ENCODE assay signal across 8 cellular contexts in the genomic region with DNA sequence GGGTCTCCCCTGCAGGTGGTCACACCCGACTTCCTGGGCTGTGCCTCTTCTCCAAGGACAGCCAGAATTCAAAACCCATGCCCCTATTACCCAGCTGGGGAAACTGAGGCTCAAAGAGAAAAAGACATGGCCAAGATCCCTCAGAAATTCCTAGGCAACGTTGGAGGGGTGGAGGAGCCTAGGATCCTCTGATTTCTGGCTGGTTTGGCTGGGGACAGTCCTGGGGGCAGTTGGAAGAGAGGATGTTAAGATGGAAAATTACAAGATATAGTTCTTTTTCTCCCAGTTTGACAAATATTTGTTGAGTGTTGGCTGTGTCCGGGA. TPM values are rescaled to one million over a fixed set of nuclear protein-coding genes. Genes with fewer than 3 reads are reported as not detected.
A peak's percentile ranks its signal among the peaks of the same experiment; 100 is the strongest.
DNase-seq lines count a peak whose midpoint lies in the region; ATAC-seq and TF ChIP-seq lines count a peak whose summit lies in the region.

No MANE protein-coding gene starts in this region.

- H3K36me3 ChIP-seq in heart right ventricle (peaks cover 0 to 18% (median 0%) of the 10 kb centered on the region in 9 donors), mammary epithelial cell (ENCODE audit: insufficient read depth, low read length) (peaks cover 6% of the 10 kb centered on the region), aorta (ENCODE audit: control insufficient read depth in 1 of 2, insufficient read depth in 2 of 2, low read length in 1 of 2) (no peaks in the 10 kb centered on the region)

- H3K9me3 ChIP-seq in heart right ventricle (no peaks in the 10 kb centered on the region), mammary epithelial cell (replicated peaks; ENCODE audit: insufficient read depth, low read length) (no peaks in the 10 kb centered on the region), mononuclear cell (ENCODE audit: low read depth, low read length) (no peaks in the 10 kb centered on the region), aorta (ENCODE audit: control insufficient read depth, low read length) (no peaks in the 10 kb centered on the region)

- H3K4me2 ChIP-seq in mammary epithelial cell (ENCODE audit: insufficient read depth, low read depth, low read length) = peak overlapping the region; percentile 92

- TF ChIP-seq CTCF in heart right ventricle (IDR thresholded peaks at IDR 0.05) = no peak
- TF ChIP-seq CTCF in mammary epithelial cell (conservative IDR thresholded peaks at IDR 0.05 in 1 of 2, IDR thresholded peaks at IDR 0.05 in 1 of 2; ENCODE audit: extremely low read depth in 1 of 2, insufficient read depth in 1 of 2, low read depth in 1 of 2, low read length in 2 of 2) = no peak

- no peak for DNase-seq in heart right ventricle
- no peak for DNase-seq in Right ventricle myocardium superior
- DNase-seq in mammary epithelial cell = no peak
- no peak for DNase-seq in aorta
- no peak for DNase-seq in globus pallidus (ENCODE audit: low spot score)
- DNase-seq in HUDEP-2 (lab: John Stamatoyannopoulos, UW; ENCODE audit: unreplicated experiment in 76 of 76) = no peak

- H3K79me2 ChIP-seq in mammary epithelial cell (ENCODE audit: insufficient read depth, low read length) = peaks cover 80% of the 10 kb centered on the region

- H3K4me3 ChIP-seq in heart right ventricle = peak overlapping the region; percentile 14 to 100 (median 96)
- H3K4me3 ChIP-seq in mammary epithelial cell (replicated peaks in 1 of 3; ENCODE audit: insufficient read depth in 1 of 3, low read depth in 2 of 3, low read length in 3 of 3) = peak overlapping the region; percentile 78 to 95 (median 90)
- peak overlapping the region; percentile 97 for H3K4me3 ChIP-seq in mononuclear cell (ENCODE audit: low read length)
- peak overlapping the region; percentile 18 to 22 for H3K4me3 ChIP-seq in aorta (ENCODE audit: low read length in 2 of 2)

- ATAC-seq in heart right ventricle (no peak), Right ventricle myocardium superior (ENCODE audit: poor library complexity) (no peak), aorta (ENCODE audit: low FRiP score) (no peak), HG02623 (IDR thresholded peaks at IDR 0.05; ENCODE audit: unreplicated experiment) (no peak)

- peak overlapping the region; percentile 17 for H3K9ac ChIP-seq in mammary epithelial cell (ENCODE audit: insufficient read depth, low read length)

- no peaks in the 10 kb centered on the region for H3K27me3 ChIP-seq in heart right ventricle
- no peaks in the 10 kb centered on the region for H3K27me3 ChIP-seq in mammary epithelial cell (ENCODE audit: insufficient read depth, low read length)
- no peaks in the 10 kb centered on the region for H3K27me3 ChIP-seq in mononuclear cell (ENCODE audit: insufficient read depth, low read length)
- H3K27me3 ChIP-seq in aorta (ENCODE audit: control insufficient read depth in 1 of 2, insufficient read depth in 2 of 2, low read length in 1 of 2) = no peaks in the 10 kb centered on the region

- H2AFZ ChIP-seq in mammary epithelial cell (ENCODE audit: low read depth, low read length) = no peak overlapping the region

- in situ Hi-C loops in mammary epithelial cell (cut with MboI; ENCODE audit: low sequenced_read_pairs in 2 of 2) = no loop called here

- no peaks in the 10 kb centered on the region for H4K20me1 ChIP-seq in mammary epithelial cell (ENCODE audit: insufficient read depth, low read length)

- H3K4me1 ChIP-seq in heart right ventricle (peaks cover 8 to 66% (median 50%) of the 10 kb centered on the region in 9 donors), mammary epithelial cell (ENCODE audit: insufficient read depth, low read length) (peaks cover 28% of the 10 kb centered on the region), mononuclear cell (ENCODE audit: insufficient read depth, low read length) (peaks cover 67% of the 10 kb centered on the region), aorta (ENCODE audit: control insufficient read depth in 1 of 2, insufficient read depth in 2 of 2, low read length in 2 of 2) (no peaks in the 10 kb centered on the region)

- intact Hi-C loops in heart right ventricle (cut with DNase I) = loop anchor here in 2 of 10 donors (5.0 kb wide), 2 partner anchors 63 to 68 kb away; no protein-coding TSS in a partner anchor
- intact Hi-C loops in Right ventricle myocardium superior (cut with DNase I) = no loop called here
- intact Hi-C loops in mammary epithelial cell (cut with micrococcal nuclease) = loop anchor here (2.0 to 5.0 kb wide), 2 partner anchors 13 to 133 kb away; no protein-coding TSS in a partner anchor
- intact Hi-C loops in aorta (cut with DNase I) = loop anchor here in 1 of 2 donors (5.0 kb wide), 1 partner anchor 133 kb away; no protein-coding TSS in a partner anchor

- peak overlapping the region; percentile 76 to 99 (median 97) for H3K27ac ChIP-seq in heart right ventricle
- no peak overlapping the region for H3K27ac ChIP-seq in mammary epithelial cell (ENCODE audit: insufficient read depth, low read depth, low read length)
- peak overlapping the region; percentile 81 to 94 for H3K27ac ChIP-seq in aorta (ENCODE audit: low read depth in 1 of 2, low read length in 2 of 2)

- WGBS in heart right ventricle, 2 donors = 13 to 16% methylated on average over 3 of the region's 3 CpGs
- 4% methylated on average over 2 of the region's 3 CpGs for WGBS in mammary epithelial cell (ENCODE audit: low coverage, missing lambda C conversion rate)
- WGBS in aorta, 2 donors = 0 to 3% methylated on average over 3 of the region's 3 CpGs

- no TSS peak for BruUV-seq in mammary epithelial cell (replicated peaks; lab: Mats Ljungman, UMichigan)

- CTCF ChIA-PET in mammary epithelial cell (lab: Charles Lee; ENCODE audit: low non-redundant PET) = no interaction called here

- dilution Hi-C loops in mammary epithelial cell (cut with HindIII; ENCODE audit: low sequenced_read_pairs) = loop anchor here (5.0 kb wide), 3 partner anchors 48 to 183 kb away; a partner anchor contains a TSS

RNA-seq across cellular contexts. Expression of a gene that starts 2.4 kb away (rescaled TPM):
- 10 to 100 TPM; 24.9 to 78.6 (median 42.3) TPM for total RNA-seq in heart right ventricle
- polyA plus RNA-seq in heart right ventricle = 10 to 100 TPM; 62.3 to 70.0 TPM
- 42.9 TPM for total RNA-seq in Right ventricle myocardium superior
- total RNA-seq in mammary epithelial cell = 100 to 1,000 TPM; 160 to 201 TPM
- 93.9 TPM for polyA plus RNA-seq in mammary epithelial cell
- 122 TPM for polyA minus RNA-seq in mammary epithelial cell
- total RNA-seq in mononuclear cell = 95.8 TPM
- 100 to 1,000 TPM; 119 to 192 TPM for total RNA-seq in aorta
- 10 to 100 TPM; 56.0 to 63.2 TPM for polyA plus RNA-seq in aorta

RNA-seq across cellular contexts. Expression of a gene that starts 11.4 kb away (rescaled TPM):
- 1 to 10 TPM in 1 of 10 donors, under 1 TPM in 4, not detected in 5; 0.32 to 3.6 (median 0.57) TPM for total RNA-seq in heart right ventricle
- under 1 TPM; 0.51 to 0.68 TPM for polyA plus RNA-seq in heart right ventricle
- total RNA-seq in Right ventricle myocardium superior = 0.75 TPM
- total RNA-seq in mammary epithelial cell = 1 to 10 TPM; 1.3 to 2.1 TPM
- 2.3 TPM for polyA plus RNA-seq in mammary epithelial cell
- not detected for polyA minus RNA-seq in mammary epithelial cell
- 4.3 TPM for total RNA-seq in mononuclear cell
- total RNA-seq in aorta = 1 to 10 TPM in 1 of 2 donors, under 1 TPM in 1; 0.88 to 2.5 TPM
- polyA plus RNA-seq in aorta = under 1 TPM in 1 of 2 donors, not detected in 1; 0.67 TPM

RNA-seq across cellular contexts. Expression of a gene that starts 12.8 kb away (rescaled TPM):
- total RNA-seq in heart right ventricle (10 to 100 TPM; 15.9 to 33.7 (median 21.8) TPM), Right ventricle myocardium superior (29.9 TPM), mammary epithelial cell (10 to 100 TPM; 11.0 to 16.9 TPM), mononuclear cell (1.5 TPM), aorta (10 to 100 TPM in 1 of 2 donors, 1 to 10 TPM in 1; 8.1 to 11.6 TPM)
- polyA plus RNA-seq in heart right ventricle (10 to 100 TPM; 11.1 to 13.3 TPM), mammary epithelial cell (11.5 TPM), aorta (10 to 100 TPM in 1 of 2 donors, 1 to 10 TPM in 1; 7.0 to 13.1 TPM)
- polyA minus RNA-seq in mammary epithelial cell = 11.9 TPM

RNA-seq across cellular contexts. Expression of a gene that starts 41.9 kb away (rescaled TPM):
- total RNA-seq in heart right ventricle = 10 to 100 TPM in 2 of 10 donors, 1 to 10 TPM in 7, under 1 TPM in 1; 0.39 to 54.5 (median 4.9) TPM
- polyA plus RNA-seq in heart right ventricle = 1 to 10 TPM; 2.1 to 5.5 TPM
- 0.51 TPM for total RNA-seq in Right ventricle myocardium superior
- 10 to 100 TPM in 1 of 2 donors, 1 to 10 TPM in 1; 1.8 to 49.1 TPM for total RNA-seq in mammary epithelial cell
- polyA plus RNA-seq in mammary epithelial cell = 2.6 TPM
- polyA minus RNA-seq in mammary epithelial cell = 27.0 TPM
- 337 TPM for total RNA-seq in mononuclear cell
- total RNA-seq in aorta = 100 to 1,000 TPM in 1 of 2 donors, 1 to 10 TPM in 1; 3.1 to 754 TPM
- polyA plus RNA-seq in aorta = 100 to 1,000 TPM in 1 of 2 donors, 10 to 100 TPM in 1; 18.4 to 105 TPM

Comparison
In these comparisons a context has a peak if more than half of its experiments do, and no peak if none do; other contexts are left out.
1. H3K4me3 ChIP-seq: peak in every context shown above with its lines; median percentile 97 in mononuclear cell; 96 in heart right ventricle; 90 in mammary epithelial cell; 20 in aorta.